1 cellular context compared by ENCODE assay signal in the genomic region with DNA sequence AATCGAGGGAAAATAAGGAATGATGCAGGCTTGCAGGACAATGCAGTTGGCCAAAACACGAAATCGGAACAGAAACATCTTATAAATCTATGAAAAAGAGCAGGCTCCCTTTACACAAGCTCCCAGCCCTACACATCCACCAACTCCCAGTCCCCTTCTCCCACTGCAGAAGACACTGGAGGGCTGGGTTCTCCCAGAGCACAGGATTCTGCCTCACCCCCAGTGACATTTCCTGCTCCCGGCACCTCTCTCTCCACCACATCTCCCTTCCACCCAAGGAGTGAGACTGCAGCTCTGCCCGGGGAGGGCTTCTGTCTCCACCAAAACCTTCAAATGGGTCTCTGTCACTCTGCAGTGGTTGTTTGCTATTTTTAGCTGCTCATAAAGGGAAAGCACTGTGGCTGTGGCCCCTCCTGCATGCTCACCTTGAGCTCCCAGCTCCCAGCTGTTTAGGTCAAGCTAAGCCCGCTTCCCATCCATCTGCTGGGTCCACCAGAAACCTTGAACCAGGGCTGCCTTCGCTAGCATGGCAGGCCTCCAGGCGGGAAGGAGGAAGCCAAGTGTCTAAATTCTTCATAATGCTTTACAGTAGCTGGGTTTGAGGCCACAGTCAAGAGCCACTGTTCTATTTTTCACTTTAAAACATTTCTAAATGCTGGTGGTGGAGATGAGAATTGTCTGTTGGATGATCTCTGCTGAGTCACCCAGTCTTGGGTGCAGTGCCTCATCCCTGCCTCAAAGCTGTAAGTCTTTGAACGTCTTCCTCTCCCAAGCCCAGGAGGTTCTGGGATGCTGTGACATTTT.
TF ChIP-seq lines count a peak whose summit lies in the region.

No MANE protein-coding gene starts in this region.

TF ChIP-seq in K562, 482 proteins besides CTCF, POLR2A, EP300 and RAD21 (continued from another document and continues in another):
- TF ChIP-seq, protein P1, sequence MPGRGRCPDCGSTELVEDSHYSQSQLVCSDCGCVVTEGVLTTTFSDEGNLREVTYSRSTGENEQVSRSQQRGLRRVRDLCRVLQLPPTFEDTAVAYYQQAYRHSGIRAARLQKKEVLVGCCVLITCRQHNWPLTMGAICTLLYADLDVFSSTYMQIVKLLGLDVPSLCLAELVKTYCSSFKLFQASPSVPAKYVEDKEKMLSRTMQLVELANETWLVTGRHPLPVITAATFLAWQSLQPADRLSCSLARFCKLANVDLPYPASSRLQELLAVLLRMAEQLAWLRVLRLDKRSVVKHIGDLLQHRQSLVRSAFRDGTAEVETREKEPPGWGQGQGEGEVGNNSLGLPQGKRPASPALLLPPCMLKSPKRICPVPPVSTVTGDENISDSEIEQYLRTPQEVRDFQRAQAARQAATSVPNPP (IDR thresholded peaks at IDR 0.05; ENCODE audit: borderline replicate concordance, insufficient read depth, insufficient read length) = no peak
- TF ChIP-seq HMG20B (CRISPR knock-in tag; IDR thresholded peaks at IDR 0.05) (no peak), XRCC4 (IDR thresholded peaks at IDR 0.05; ENCODE audit: extremely low read depth, insufficient read depth, insufficient read length) (no peak), NFYB (IDR thresholded peaks at IDR 0.05; ENCODE audit: extremely low read depth, insufficient read length) (no peak), CEBPG (CRISPR knock-in tag; IDR thresholded peaks at IDR 0.05) (no peak), CEBPG (tag; conservative IDR thresholded peaks at IDR 0.05 in 1 of 2, IDR thresholded peaks at IDR 0.05 in 1 of 2) (no peak), NELFE (IDR thresholded peaks at IDR 0.05; ENCODE audit: insufficient read depth, insufficient read length) (no peak), SMAD4 (CRISPR knock-in tag; conservative IDR thresholded peaks at IDR 0.05) (peak; percentile 26; the same call in 1 of the 2 replicates), ATF1 (CRISPR knock-in tag; IDR thresholded peaks at IDR 0.05) (no peak), ATF1 (tag; IDR thresholded peaks at IDR 0.05) (no peak), KLF10 (CRISPR knock-in tag; IDR thresholded peaks at IDR 0.05) (no peak), CCNT2 (IDR thresholded peaks at IDR 0.05; ENCODE audit: borderline replicate concordance, extremely low read depth, insufficient read length, low read depth, low read length) (no peak), E2F3 (CRISPR knock-in tag; IDR thresholded peaks at IDR 0.05) (no peak), RBM22 (IDR thresholded peaks at IDR 0.05; ENCODE audit: low read depth, low read length, poor library complexity, severe bottlenecking) (no peak), DNMT1 (IDR thresholded peaks at IDR 0.05) (no peak), FOXJ2 (tag; IDR thresholded peaks at IDR 0.05) (no peak), TGIF2 (CRISPR knock-in tag; IDR thresholded peaks at IDR 0.05) (no peak), NBN (IDR thresholded peaks at IDR 0.05; ENCODE audit: low read depth) (0 out of 2 replicates have a peak, but pooled peaks have one; percentile 37), CREBBP (IDR thresholded peaks at IDR 0.05; ENCODE audit: low read depth, low read length) (no peak), NUFIP1 (IDR thresholded peaks at IDR 0.05; ENCODE audit: partially characterized antibody) (no peak), CTBP1 (IDR thresholded peaks at IDR 0.05; ENCODE audit: borderline replicate concordance) (peak; percentile 85), KDM1A (IDR thresholded peaks at IDR 0.05) (peak in 1 of 2 experiments; percentile 56; a peak in 1 of 4 replicates), DPF2 (IDR thresholded peaks at IDR 0.05) (no peak; the same call in 1 of the 2 replicates), GTF2A2 (tag; IDR thresholded peaks at IDR 0.05) (no peak), ZNF175 (CRISPR knock-in tag; IDR thresholded peaks at IDR 0.05; ENCODE audit: low read depth) (peak; percentile 20; the same call in 1 of the 2 replicates), ZNF263 (CRISPR knock-in tag; IDR thresholded peaks at IDR 0.05; ENCODE audit: borderline replicate concordance) (0 out of 2 replicates have a peak, but pooled peaks have one; percentile 44), MTA2 (IDR thresholded peaks at IDR 0.05; ENCODE audit: low read depth) (0 out of 2 replicates have a peak, but pooled peaks have one; percentile 10), ZNF239 (CRISPR knock-in tag; IDR thresholded peaks at IDR 0.05) (no peak), POLR3A (IDR thresholded peaks at IDR 0.05; ENCODE audit: borderline replicate concordance, extremely low read depth, insufficient read depth, insufficient read length) (no peak), ZNF583 (CRISPR knock-in tag; IDR thresholded peaks at IDR 0.05) (no peak), CAMTA2 (CRISPR knock-in tag; conservative IDR thresholded peaks at IDR 0.05) (no peak), ZBTB7A (IDR thresholded peaks at IDR 0.05; ENCODE audit: borderline replicate concordance, control insufficient read depth, low read depth, low read length) (no peak), BCL6 (CRISPR knock-in tag; IDR thresholded peaks at IDR 0.05) (no peak), ELF1 (tag; IDR thresholded peaks at IDR 0.05) (0 out of 2 replicates have a peak, but pooled peaks have one; percentile 17), MAFF (IDR thresholded peaks at IDR 0.05; ENCODE audit: low read length) (peak; percentile 97), MAFG (tag; conservative IDR thresholded peaks at IDR 0.05) (peak; percentile 96), ZNF212 (CRISPR knock-in tag; IDR thresholded peaks at IDR 0.05) (no peak), ZBTB17 (CRISPR knock-in tag; IDR thresholded peaks at IDR 0.05) (no peak), ZKSCAN3 (CRISPR knock-in tag; IDR thresholded peaks at IDR 0.05) (no peak), HMG20A (CRISPR knock-in tag; conservative IDR thresholded peaks at IDR 0.05) (no peak), ARNT (IDR thresholded peaks at IDR 0.05) (peak in 1 of 2 experiments; percentile 67; a peak in 1 of 4 replicates), NR2C2 (CRISPR knock-in tag; IDR thresholded peaks at IDR 0.05) (no peak), NR2C2 (tag; IDR thresholded peaks at IDR 0.05) (no peak), MEF2D (tag; conservative IDR thresholded peaks at IDR 0.05; ENCODE audit: low read depth) (peak; percentile 82; the same call in 1 of the 2 replicates), JUN (IDR thresholded peaks at IDR 0.05; ENCODE audit: borderline replicate concordance, low read depth, low read length) (peak; percentile 74), JUN (CRISPR knock-in tag; IDR thresholded peaks at IDR 0.05; ENCODE audit: borderline replicate concordance) (no peak), ZNF282 (CRISPR knock-in tag; IDR thresholded peaks at IDR 0.05) (no peak), SRF (CRISPR knock-in tag; IDR thresholded peaks at IDR 0.05) (no peak), SRSF1 (IDR thresholded peaks at IDR 0.05; ENCODE audit: low read depth, low read length) (no peak), HDGF (IDR thresholded peaks at IDR 0.05) (no peak), PHF21A (IDR thresholded peaks at IDR 0.05; ENCODE audit: borderline replicate concordance, low read depth) (0 out of 2 replicates have a peak, but pooled peaks have one; percentile 6), FOSL1 (tag; conservative IDR thresholded peaks at IDR 0.05) (peak; percentile 80), KDM5B (IDR thresholded peaks at IDR 0.05; ENCODE audit: insufficient replicate concordance, low read depth, low read length) (no peak), NFE2 (IDR thresholded peaks at IDR 0.05; ENCODE audit: low read depth) (peak; percentile 99)
- TF ChIP-seq, protein P2, sequence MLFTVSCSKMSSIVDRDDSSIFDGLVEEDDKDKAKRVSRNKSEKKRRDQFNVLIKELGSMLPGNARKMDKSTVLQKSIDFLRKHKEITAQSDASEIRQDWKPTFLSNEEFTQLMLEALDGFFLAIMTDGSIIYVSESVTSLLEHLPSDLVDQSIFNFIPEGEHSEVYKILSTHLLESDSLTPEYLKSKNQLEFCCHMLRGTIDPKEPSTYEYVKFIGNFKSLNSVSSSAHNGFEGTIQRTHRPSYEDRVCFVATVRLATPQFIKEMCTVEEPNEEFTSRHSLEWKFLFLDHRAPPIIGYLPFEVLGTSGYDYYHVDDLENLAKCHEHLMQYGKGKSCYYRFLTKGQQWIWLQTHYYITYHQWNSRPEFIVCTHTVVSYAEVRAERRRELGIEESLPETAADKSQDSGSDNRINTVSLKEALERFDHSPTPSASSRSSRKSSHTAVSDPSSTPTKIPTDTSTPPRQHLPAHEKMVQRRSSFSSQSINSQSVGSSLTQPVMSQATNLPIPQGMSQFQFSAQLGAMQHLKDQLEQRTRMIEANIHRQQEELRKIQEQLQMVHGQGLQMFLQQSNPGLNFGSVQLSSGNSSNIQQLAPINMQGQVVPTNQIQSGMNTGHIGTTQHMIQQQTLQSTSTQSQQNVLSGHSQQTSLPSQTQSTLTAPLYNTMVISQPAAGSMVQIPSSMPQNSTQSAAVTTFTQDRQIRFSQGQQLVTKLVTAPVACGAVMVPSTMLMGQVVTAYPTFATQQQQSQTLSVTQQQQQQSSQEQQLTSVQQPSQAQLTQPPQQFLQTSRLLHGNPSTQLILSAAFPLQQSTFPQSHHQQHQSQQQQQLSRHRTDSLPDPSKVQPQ (CRISPR knock-in tag; IDR thresholded peaks at IDR 0.05; ENCODE audit: borderline replicate concordance) = no peak
- TF ChIP-seq, protein P3, sequence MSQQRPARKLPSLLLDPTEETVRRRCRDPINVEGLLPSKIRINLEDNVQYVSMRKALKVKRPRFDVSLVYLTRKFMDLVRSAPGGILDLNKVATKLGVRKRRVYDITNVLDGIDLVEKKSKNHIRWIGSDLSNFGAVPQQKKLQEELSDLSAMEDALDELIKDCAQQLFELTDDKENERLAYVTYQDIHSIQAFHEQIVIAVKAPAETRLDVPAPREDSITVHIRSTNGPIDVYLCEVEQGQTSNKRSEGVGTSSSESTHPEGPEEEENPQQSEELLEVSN (IDR thresholded peaks at IDR 0.05; ENCODE audit: borderline replicate concordance in 1 of 2, extremely low read depth in 1 of 2, insufficient read depth in 1 of 2, insufficient read length in 1 of 2, low read depth in 1 of 2, low read length in 1 of 2, poor library complexity in 1 of 2, severe bottlenecking in 1 of 2) = no peak
- TF ChIP-seq, protein P4, sequence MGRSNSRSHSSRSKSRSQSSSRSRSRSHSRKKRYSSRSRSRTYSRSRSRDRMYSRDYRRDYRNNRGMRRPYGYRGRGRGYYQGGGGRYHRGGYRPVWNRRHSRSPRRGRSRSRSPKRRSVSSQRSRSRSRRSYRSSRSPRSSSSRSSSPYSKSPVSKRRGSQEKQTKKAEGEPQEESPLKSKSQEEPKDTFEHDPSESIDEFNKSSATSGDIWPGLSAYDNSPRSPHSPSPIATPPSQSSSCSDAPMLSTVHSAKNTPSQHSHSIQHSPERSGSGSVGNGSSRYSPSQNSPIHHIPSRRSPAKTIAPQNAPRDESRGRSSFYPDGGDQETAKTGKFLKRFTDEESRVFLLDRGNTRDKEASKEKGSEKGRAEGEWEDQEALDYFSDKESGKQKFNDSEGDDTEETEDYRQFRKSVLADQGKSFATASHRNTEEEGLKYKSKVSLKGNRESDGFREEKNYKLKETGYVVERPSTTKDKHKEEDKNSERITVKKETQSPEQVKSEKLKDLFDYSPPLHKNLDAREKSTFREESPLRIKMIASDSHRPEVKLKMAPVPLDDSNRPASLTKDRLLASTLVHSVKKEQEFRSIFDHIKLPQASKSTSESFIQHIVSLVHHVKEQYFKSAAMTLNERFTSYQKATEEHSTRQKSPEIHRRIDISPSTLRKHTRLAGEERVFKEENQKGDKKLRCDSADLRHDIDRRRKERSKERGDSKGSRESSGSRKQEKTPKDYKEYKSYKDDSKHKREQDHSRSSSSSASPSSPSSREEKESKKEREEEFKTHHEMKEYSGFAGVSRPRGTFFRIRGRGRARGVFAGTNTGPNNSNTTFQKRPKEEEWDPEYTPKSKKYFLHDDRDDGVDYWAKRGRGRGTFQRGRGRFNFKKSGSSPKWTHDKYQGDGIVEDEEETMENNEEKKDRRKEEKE (IDR thresholded peaks at IDR 0.05; ENCODE audit: borderline replicate concordance in 1 of 2, control insufficient read depth in 1 of 2, low read depth in 2 of 2, low read length in 1 of 2) = no peak
- TF ChIP-seq, protein P5, sequence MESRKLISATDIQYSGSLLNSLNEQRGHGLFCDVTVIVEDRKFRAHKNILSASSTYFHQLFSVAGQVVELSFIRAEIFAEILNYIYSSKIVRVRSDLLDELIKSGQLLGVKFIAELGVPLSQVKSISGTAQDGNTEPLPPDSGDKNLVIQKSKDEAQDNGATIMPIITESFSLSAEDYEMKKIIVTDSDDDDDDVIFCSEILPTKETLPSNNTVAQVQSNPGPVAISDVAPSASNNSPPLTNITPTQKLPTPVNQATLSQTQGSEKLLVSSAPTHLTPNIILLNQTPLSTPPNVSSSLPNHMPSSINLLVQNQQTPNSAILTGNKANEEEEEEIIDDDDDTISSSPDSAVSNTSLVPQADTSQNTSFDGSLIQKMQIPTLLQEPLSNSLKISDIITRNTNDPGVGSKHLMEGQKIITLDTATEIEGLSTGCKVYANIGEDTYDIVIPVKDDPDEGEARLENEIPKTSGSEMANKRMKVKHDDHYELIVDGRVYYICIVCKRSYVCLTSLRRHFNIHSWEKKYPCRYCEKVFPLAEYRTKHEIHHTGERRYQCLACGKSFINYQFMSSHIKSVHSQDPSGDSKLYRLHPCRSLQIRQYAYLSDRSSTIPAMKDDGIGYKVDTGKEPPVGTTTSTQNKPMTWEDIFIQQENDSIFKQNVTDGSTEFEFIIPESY (CRISPR knock-in tag; IDR thresholded peaks at IDR 0.05) = no peak
- TF ChIP-seq, protein P6, sequence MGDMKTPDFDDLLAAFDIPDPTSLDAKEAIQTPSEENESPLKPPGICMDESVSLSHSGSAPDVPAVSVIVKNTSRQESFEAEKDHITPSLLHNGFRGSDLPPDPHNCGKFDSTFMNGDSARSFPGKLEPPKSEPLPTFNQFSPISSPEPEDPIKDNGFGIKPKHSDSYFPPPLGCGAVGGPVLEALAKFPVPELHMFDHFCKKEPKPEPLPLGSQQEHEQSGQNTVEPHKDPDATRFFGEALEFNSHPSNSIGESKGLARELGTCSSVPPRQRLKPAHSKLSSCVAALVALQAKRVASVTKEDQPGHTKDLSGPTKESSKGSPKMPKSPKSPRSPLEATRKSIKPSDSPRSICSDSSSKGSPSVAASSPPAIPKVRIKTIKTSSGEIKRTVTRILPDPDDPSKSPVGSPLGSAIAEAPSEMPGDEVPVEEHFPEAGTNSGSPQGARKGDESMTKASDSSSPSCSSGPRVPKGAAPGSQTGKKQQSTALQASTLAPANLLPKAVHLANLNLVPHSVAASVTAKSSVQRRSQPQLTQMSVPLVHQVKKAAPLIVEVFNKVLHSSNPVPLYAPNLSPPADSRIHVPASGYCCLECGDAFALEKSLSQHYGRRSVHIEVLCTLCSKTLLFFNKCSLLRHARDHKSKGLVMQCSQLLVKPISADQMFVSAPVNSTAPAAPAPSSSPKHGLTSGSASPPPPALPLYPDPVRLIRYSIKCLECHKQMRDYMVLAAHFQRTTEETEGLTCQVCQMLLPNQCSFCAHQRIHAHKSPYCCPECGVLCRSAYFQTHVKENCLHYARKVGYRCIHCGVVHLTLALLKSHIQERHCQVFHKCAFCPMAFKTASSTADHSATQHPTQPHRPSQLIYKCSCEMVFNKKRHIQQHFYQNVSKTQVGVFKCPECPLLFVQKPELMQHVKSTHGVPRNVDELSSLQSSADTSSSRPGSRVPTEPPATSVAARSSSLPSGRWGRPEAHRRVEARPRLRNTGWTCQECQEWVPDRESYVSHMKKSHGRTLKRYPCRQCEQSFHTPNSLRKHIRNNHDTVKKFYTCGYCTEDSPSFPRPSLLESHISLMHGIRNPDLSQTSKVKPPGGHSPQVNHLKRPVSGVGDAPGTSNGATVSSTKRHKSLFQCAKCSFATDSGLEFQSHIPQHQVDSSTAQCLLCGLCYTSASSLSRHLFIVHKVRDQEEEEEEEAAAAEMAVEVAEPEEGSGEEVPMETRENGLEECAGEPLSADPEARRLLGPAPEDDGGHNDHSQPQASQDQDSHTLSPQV (IDR thresholded peaks at IDR 0.05) = peak; percentile 65; the same call in 1 of the 2 replicates
